ENCODE assay signal across 8 cellular contexts in the genomic region with DNA sequence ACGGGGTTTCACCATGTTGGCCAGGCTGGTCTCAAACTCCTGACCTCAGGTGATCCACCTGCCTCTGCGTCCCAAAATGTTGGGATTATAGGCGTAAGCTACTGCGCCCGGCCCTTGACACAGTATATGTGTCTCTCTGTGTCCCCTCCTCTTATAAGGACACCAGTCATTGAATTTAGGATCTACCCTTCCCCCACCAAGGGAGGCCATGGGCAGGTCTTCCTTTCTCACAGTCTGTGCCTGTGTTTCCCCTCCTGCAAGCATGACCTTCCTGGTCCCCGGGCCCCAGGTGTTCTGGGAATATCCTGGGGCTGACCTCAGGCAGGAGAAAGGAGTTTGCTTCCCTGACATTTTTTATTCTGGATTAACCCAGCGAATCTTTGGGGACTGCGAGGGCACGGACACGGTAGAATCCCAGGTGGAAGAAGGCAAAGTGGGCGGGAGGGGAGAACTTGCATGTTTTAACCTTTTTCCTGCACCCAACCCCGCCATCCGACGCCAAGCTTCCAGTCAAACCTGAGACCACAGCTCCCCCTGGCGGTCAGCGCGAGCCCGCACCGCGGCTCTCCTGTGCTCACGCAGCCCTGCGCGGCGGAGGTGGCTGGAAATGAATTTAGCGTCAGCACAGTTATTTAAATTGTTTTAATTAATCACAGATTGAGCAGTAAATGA. TPM values are rescaled to one million over a fixed set of nuclear protein-coding genes. Genes with fewer than 3 reads are reported as not detected.
DNase-seq lines count a peak whose midpoint lies in the region; ATAC-seq, FAIRE-seq and TF ChIP-seq lines count a peak whose summit lies in the region.

No MANE protein-coding gene starts in this region.

- no peak overlapping the region for H2AFZ ChIP-seq in HepG2 (ENCODE audit: low read length)

- H3K9ac ChIP-seq in HepG2 (ENCODE audit: insufficient read depth, low read depth, low read length): no peak overlapping the region

- TF ChIP-seq CTCF in GM10266 (IDR thresholded peaks at IDR 0.05; ENCODE audit: control insufficient read depth, insufficient read depth, low read depth, missing control alignments) (peak; percentile 96), WI38 (IDR thresholded peaks at IDR 0.05; ENCODE audit: low read depth, low read length) (peak; percentile 73), HepG2 (CRISPR knock-in tag; IDR thresholded peaks at IDR 0.05) (peak; percentile 85)

- no peak for FAIRE-seq in HepG2 (lab: Jason Lieb, UNC)

- no peak overlapping the region for H3K4me2 ChIP-seq in HepG2 (ENCODE audit: low read depth, low read length)

- H3K4me1 ChIP-seq in HepG2 (ENCODE audit: insufficient read depth, low read length): no peaks in the 10 kb centered on the region

- peak; percentile 71 for DNase-seq in GM10266 (ENCODE audit: extremely low spot score)
- DNase-seq in LoVo (ENCODE audit: low spot score): peak; percentile 47
- peak; percentile 20 for DNase-seq in cerebellar cortex (ENCODE audit: low spot score)
- DNase-seq in HepG2 (ENCODE audit: low spot score): no peak
- peak; percentile 10 to 68 (median 42) for DNase-seq in stimulated activated CD4-positive, alpha-beta T cell treated with anti-CD3 and anti-CD28 coated beads, TNF-alpha, amount 100 ng/mL, for 24 hours (ENCODE audit: low read depth in 3 of 3)

- H3K27me3 ChIP-seq in HepG2 (ENCODE audit: control insufficient read depth in 1 of 2, insufficient read depth in 2 of 2, low read length in 2 of 2): 0 out of 5 replicates have a peak, but pooled peaks cover 0 to 2% of the 10 kb centered on the region in 2 experiments

- CTCF ChIA-PET in HepG2 (lab: Yijun Ruan, JAX; ENCODE audit: low intra/inter-chr PET ratio, low total read pairs): interaction anchor here (1.2 kb wide), 1 partner anchor 609 kb away, joined by 12 read pairs; no protein-coding TSS in a partner anchor

- H3K4me3 ChIP-seq in WI38 (ENCODE audit: low read depth, low read length) (no peak overlapping the region), HepG2 (replicated peaks in 1 of 3; ENCODE audit: insufficient read depth in 1 of 3, low read depth in 2 of 3, low read length in 3 of 3) (no peak overlapping the region)

- TF ChIP-seq RAD21 in HepG2 (CRISPR knock-in tag; IDR thresholded peaks at IDR 0.05): peak; percentile 68

- peak; percentile 84 for ATAC-seq in HepG2
- ATAC-seq in GM21528 (IDR thresholded peaks at IDR 0.05; ENCODE audit: low FRiP score, unreplicated experiment): no peak
- ATAC-seq in GM21576 (IDR thresholded peaks at IDR 0.05; ENCODE audit: unreplicated experiment): no peak

- POLR2A ChIA-PET in HepG2 (lab: Yijun Ruan, JAX): no interaction called here

- no TSS peak for BruUV-seq in HepG2 (replicated peaks; lab: Mats Ljungman, UMichigan)

- no peaks in the 10 kb centered on the region for H4K20me1 ChIP-seq in HepG2 (ENCODE audit: insufficient read depth, low read length)

- no peak for TF ChIP-seq POLR2A in HepG2 (IDR thresholded peaks at IDR 0.05; ENCODE audit: insufficient read depth in 1 of 2, low read depth in 2 of 2, low read length in 2 of 2)

- H3K36me3 ChIP-seq in HepG2 (replicated peaks in 1 of 2; ENCODE audit: control insufficient read depth in 1 of 2, insufficient read depth in 2 of 2, low read length in 2 of 2): no peaks in the 10 kb centered on the region

- H3K27ac ChIP-seq in HepG2 (ENCODE audit: extremely low read length, insufficient read depth, low read length): no peak overlapping the region

- WGBS in HepG2 (ENCODE audit: low lambda C conversion rate): 23% methylated on average over 22 of the region's 25 CpGs

- in situ Hi-C loops in HepG2 (cut with HindIII; ENCODE audit: extremely low pct_ligation_motif_present, low pct_unique_long_range_greater_than_20kb): no loop called here

- H3K9me3 ChIP-seq in HepG2 (ENCODE audit: low read length): no peaks in the 10 kb centered on the region

- intact Hi-C loops in HepG2 (cut with micrococcal nuclease; ENCODE audit: unreplicated experiment): no loop called here

- no peaks in the 10 kb centered on the region for H3K79me2 ChIP-seq in HepG2 (ENCODE audit: insufficient read depth, low read length)

- TF ChIP-seq EP300 in HepG2 (IDR thresholded peaks at IDR 0.05; ENCODE audit: low read depth in 2 of 2, low read length in 2 of 2) (no peak), HepG2 (CRISPR knock-in tag; IDR thresholded peaks at IDR 0.05; ENCODE audit: borderline replicate concordance) (no peak)

TF ChIP-seq in HepG2, 621 proteins besides CTCF, POLR2A, EP300 and RAD21 (continues in another document):
- TF ChIP-seq ZBTB7A (CRISPR knock-in tag; IDR thresholded peaks at IDR 0.05) (no peak), TCF7L2 (IDR thresholded peaks at IDR 0.05; ENCODE audit: low read depth, low read length) (no peak), ZC3H4 (CRISPR knock-in tag; IDR thresholded peaks at IDR 0.05; ENCODE audit: borderline replicate concordance) (no peak), STAG1 (CRISPR knock-in tag; IDR thresholded peaks at IDR 0.05) (peak; percentile 82), JDP2 (CRISPR knock-in tag; IDR thresholded peaks at IDR 0.05; ENCODE audit: borderline replicate concordance) (no peak), THAP11 (CRISPR knock-in tag; IDR thresholded peaks at IDR 0.05) (no peak), ZNF567 (CRISPR knock-in tag; IDR thresholded peaks at IDR 0.05; ENCODE audit: borderline replicate concordance) (no peak), HNF4A (CRISPR knock-in tag; IDR thresholded peaks at IDR 0.05) (no peak), ZFP36 (IDR thresholded peaks at IDR 0.05; ENCODE audit: borderline replicate concordance, low read depth, low read length, partially characterized antibody) (no peak), ZNF20 (CRISPR knock-in tag; IDR thresholded peaks at IDR 0.05) (no peak), PPARG (CRISPR knock-in tag; conservative IDR thresholded peaks at IDR 0.05) (no peak), RORA (CRISPR knock-in tag; IDR thresholded peaks at IDR 0.05) (no peak), SMC3 (IDR thresholded peaks at IDR 0.05; ENCODE audit: low read length) (peak; percentile 37; the same call in 1 of the 2 replicates), HOXD1 (CRISPR knock-in tag; IDR thresholded peaks at IDR 0.05) (no peak), TBX2 (CRISPR knock-in tag; IDR thresholded peaks at IDR 0.05; ENCODE audit: borderline replicate concordance) (no peak), ZNF282 (IDR thresholded peaks at IDR 0.05; ENCODE audit: partially characterized antibody) (no peak), ZNF678 (CRISPR knock-in tag; IDR thresholded peaks at IDR 0.05) (no peak), KLF12 (CRISPR knock-in tag; IDR thresholded peaks at IDR 0.05; ENCODE audit: borderline replicate concordance) (no peak), ZNF101 (CRISPR knock-in tag; IDR thresholded peaks at IDR 0.05; ENCODE audit: borderline replicate concordance, low read depth) (no peak), GFI1 (CRISPR knock-in tag; IDR thresholded peaks at IDR 0.05; ENCODE audit: borderline replicate concordance) (no peak), CEBPG (CRISPR knock-in tag; IDR thresholded peaks at IDR 0.05) (no peak), MATR3 (CRISPR knock-in tag; IDR thresholded peaks at IDR 0.05) (no peak), MAX (IDR thresholded peaks at IDR 0.05) (no peak), WIZ (CRISPR knock-in tag; IDR thresholded peaks at IDR 0.05) (no peak)
- TF ChIP-seq, protein P1, sequence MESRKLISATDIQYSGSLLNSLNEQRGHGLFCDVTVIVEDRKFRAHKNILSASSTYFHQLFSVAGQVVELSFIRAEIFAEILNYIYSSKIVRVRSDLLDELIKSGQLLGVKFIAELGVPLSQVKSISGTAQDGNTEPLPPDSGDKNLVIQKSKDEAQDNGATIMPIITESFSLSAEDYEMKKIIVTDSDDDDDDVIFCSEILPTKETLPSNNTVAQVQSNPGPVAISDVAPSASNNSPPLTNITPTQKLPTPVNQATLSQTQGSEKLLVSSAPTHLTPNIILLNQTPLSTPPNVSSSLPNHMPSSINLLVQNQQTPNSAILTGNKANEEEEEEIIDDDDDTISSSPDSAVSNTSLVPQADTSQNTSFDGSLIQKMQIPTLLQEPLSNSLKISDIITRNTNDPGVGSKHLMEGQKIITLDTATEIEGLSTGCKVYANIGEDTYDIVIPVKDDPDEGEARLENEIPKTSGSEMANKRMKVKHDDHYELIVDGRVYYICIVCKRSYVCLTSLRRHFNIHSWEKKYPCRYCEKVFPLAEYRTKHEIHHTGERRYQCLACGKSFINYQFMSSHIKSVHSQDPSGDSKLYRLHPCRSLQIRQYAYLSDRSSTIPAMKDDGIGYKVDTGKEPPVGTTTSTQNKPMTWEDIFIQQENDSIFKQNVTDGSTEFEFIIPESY (CRISPR knock-in tag; IDR thresholded peaks at IDR 0.05): 0 out of 2 replicates have a peak, but pooled peaks have one; percentile 15

RNA-seq across cellular contexts. Expression of gene ISX, which starts 42.1 kb away (rescaled TPM):
- 1.8 and 3.0 TPM in 2 replicates for total RNA-seq in HepG2 (2016; rRNA removed; fragmentation: Illumina TruSeq; extraction: Trizol)
- 0.30 and 0.44 TPM in 2 replicates for total RNA-seq in HepG2 (2016; cell fraction: cytosol; rRNA removed; fragmentation: Illumina TruSeq; extraction: Trizol; ENCODE audit: low read depth)
- 2.1 and 3.1 TPM in 2 replicates for total RNA-seq in HepG2 (2016; cell fraction: insoluble cytoplasmic fraction; rRNA removed; fragmentation: Illumina TruSeq; extraction: Trizol)
- total RNA-seq in HepG2 (2016; cell fraction: membrane; rRNA removed; fragmentation: Illumina TruSeq; extraction: Trizol): 1.0 and 1.8 TPM in 2 replicates
- 1.4 and 1.7 TPM in 2 replicates for total RNA-seq in HepG2 (2016; cell fraction: nucleus; rRNA removed; fragmentation: Illumina TruSeq; extraction: Trizol)
- polyA plus RNA-seq in HepG2 (2011; rRNA removed): 1.4 TPM in 2 replicates
- 1.2 TPM in 2 replicates for polyA plus RNA-seq in HepG2 (2011; cell fraction: cytosol; rRNA removed)
- 0.88 and 1.2 TPM in 2 replicates for polyA plus RNA-seq in HepG2 (2011; cell fraction: nucleus; rRNA removed)
- polyA plus RNA-seq in HepG2 (2012): 2.0 and 3.0 TPM in 2 replicates
- 0.20 and 0.23 TPM in 2 replicates for polyA plus RNA-seq in HepG2 (2016; cell fraction: cytosol; fragmentation: Illumina TruSeq; extraction: Trizol; ENCODE audit: low read depth)
- 2.5 and 2.7 TPM in 2 replicates for polyA plus RNA-seq in HepG2 (2016; cell fraction: insoluble cytoplasmic fraction; fragmentation: Illumina TruSeq; extraction: Trizol; ENCODE audit: low read depth)
- polyA plus RNA-seq in HepG2 (2016; cell fraction: membrane; fragmentation: Illumina TruSeq; extraction: Trizol; ENCODE audit: low read depth): 0.49 and 0.70 TPM in 2 replicates
- polyA plus RNA-seq in HepG2 (2016; cell fraction: nucleus; fragmentation: Illumina TruSeq; extraction: Trizol; ENCODE audit: insufficient read depth, low read depth): 1.5 and 1.6 TPM in 2 replicates
- polyA minus RNA-seq in HepG2 (2011; rRNA and poly(A)+ RNA removed; ENCODE audit: low replicate concordance): 3.5 TPM in 1 of 2 replicates, not detected in the other
- 1.2 TPM in 2 replicates for polyA minus RNA-seq in HepG2 (2011; cell fraction: cytosol; rRNA and poly(A)+ RNA removed)
- 0.77 and 2.6 TPM in 2 replicates for polyA minus RNA-seq in HepG2 (2011; cell fraction: nucleus; rRNA and poly(A)+ RNA removed)
